In genomic region chr4:105633241-105633640, GRCh38 we compare ENCODE assay signal across 18 cellular contexts.
DNase-seq lines count a peak whose midpoint lies in the region; ATAC-seq and TF ChIP-seq lines count a peak whose summit lies in the region.
"Had no signal": no experiment of that assay in that cellular context is flagged by ENCODE, and none has a peak within 500 bp of the region (broad histone marks: within the 10 kb centered on the region; RNA-seq: fewer than 3 reads in every experiment).

No MANE protein-coding gene starts in this region.

- no peak overlapping the region for H3K9ac ChIP-seq in OCI-LY3 (ENCODE audit: low read length)
- H3K9ac ChIP-seq: GM23248 had no signal

- H3K27me3 ChIP-seq in heart right ventricle (peaks cover 0 to under 1% (median 0%) of the 10 kb centered on the region in 7 donors), OCI-LY3 (ENCODE audit: low read depth, low read length) (no peaks in the 10 kb centered on the region)
- H3K27me3 ChIP-seq: adrenal gland, SJCRH30 had no signal

- H3K27ac ChIP-seq in heart right ventricle (peak overlapping the region in 6 of 10 donors; percentile 23 to 70 (median 55)), OCI-LY3 (ENCODE audit: low read length) (peak overlapping the region; percentile 43)
- H3K27ac ChIP-seq: adrenal gland, GM23248, SJCRH30, skin epidermis had no signal

- whole genome bisulfite sequencing in heart right ventricle, 2 donors: 32 to 48% methylated on average over 3 of the region's 3 CpGs

- peaks cover 0 to 60% (median 30%) of the 10 kb centered on the region in 9 donors for H3K4me1 ChIP-seq in heart right ventricle
- H3K4me1 ChIP-seq in OCI-LY3 (ENCODE audit: low read length): peaks cover 57% of the 10 kb centered on the region

- TF ChIP-seq CTCF in heart right ventricle (IDR thresholded peaks at IDR 0.05) (no peak), OCI-LY3 (IDR thresholded peaks at IDR 0.05; ENCODE audit: low read depth, low read length) (no peak)

- H3K36me3 ChIP-seq in heart right ventricle (no peaks in the 10 kb centered on the region), OCI-LY3 (replicated peaks; ENCODE audit: low read depth, low read length) (no peaks in the 10 kb centered on the region)
- H3K36me3 ChIP-seq: adrenal gland, SJCRH30 had no signal

- ATAC-seq in heart right ventricle: peak in 3 of 8 donors; percentile 45 to 47 (median 46)
- peak; percentile 85 for ATAC-seq in left colon
- ATAC-seq in HG02870 (IDR thresholded peaks at IDR 0.05; ENCODE audit: unreplicated experiment): no peak

- DNase-seq in heart right ventricle (no peak), cardiac septum (ENCODE audit: low spot score) (no peak), left colon (no peak), ureter (ENCODE audit: low spot score) (peak; percentile 44), pons (ENCODE audit: low spot score) (no peak), RKO (ENCODE audit: low spot score) (no peak)
- DNase-seq: activated CD4-positive, CD25-positive, alpha-beta regulatory T cell treated with anti-CD3 and anti-CD28 coated beads, Interleukin-2, amount 50 U/mL, for 72 hours; adrenal gland; GF-D8; GM23248; MV-4-11; SJCRH30; stimulated activated CD4-positive, alpha-beta T cell treated with anti-CD3 and anti-CD28 coated beads, Interleukin-4, amount 100 ng/mL, for 4 hours; stimulated activated CD8-positive, alpha-beta memory T cell treated with anti-CD3 and anti-CD28 coated beads, Interleukin-4, amount 100 ng/mL, for 48 hours had no signal

- H3K4me2 ChIP-seq in OCI-LY3 (ENCODE audit: low read length): peak overlapping the region; percentile 68

- H4K20me1 ChIP-seq in OCI-LY3 (ENCODE audit: insufficient read depth, low read length): no peaks in the 10 kb centered on the region

- H2AFZ ChIP-seq in OCI-LY3 (ENCODE audit: low read depth, low read length): 0 out of 2 replicates have a peak overlapping the region, but pooled peaks have one; percentile 18
- H2AFZ ChIP-seq: GM23248 had no signal

- intact Hi-C loops in heart right ventricle (cut with DNase I) (loop anchor here in 1 of 10 donors (10.0 kb wide), 1 partner anchor 108 kb away; no protein-coding TSS in a partner anchor), cardiac septum (cut with DNase I) (no loop called here), left colon (cut with DNase I, micrococcal nuclease) (no loop called here)

- H3K9me3 ChIP-seq in heart right ventricle: no peaks in the 10 kb centered on the region
- H3K9me3 ChIP-seq in OCI-LY3 (ENCODE audit: insufficient read depth, low read length): no peaks in the 10 kb centered on the region
- H3K9me3 ChIP-seq: adrenal gland, Caco-2, SJCRH30 had no signal

- no peaks in the 10 kb centered on the region for H3K79me2 ChIP-seq in OCI-LY3 (ENCODE audit: low read length)

- H3K4me3 ChIP-seq in heart right ventricle: no peak overlapping the region
- H3K4me3 ChIP-seq in OCI-LY3 (ENCODE audit: low read length): peak overlapping the region; percentile 8; the same call in 1 of the 2 replicates
- H3K4me3 ChIP-seq: adrenal gland, GM23248, SJCRH30, skin epidermis had no signal
